ENCODE assay signal across 8 cellular contexts in genomic region chr5:170861855-170862766, GRCh38. TPM values are rescaled to one million over a fixed set of nuclear protein-coding genes. Genes with fewer than 3 reads are reported as not detected.
DNase-seq lines count a peak whose midpoint lies in the region; TF ChIP-seq lines count a peak whose summit lies in the region.

RANBP17 (plus strand) TSS chr5:170862018.

- no peak within 1 kb of the TSS for H3K27ac Mint-ChIP-seq in activated CD4-positive, alpha-beta memory T cell treated with anti-CD3 and anti-CD28 coated beads for 36 hours
- H3K27ac Mint-ChIP-seq in activated CD4-positive, alpha-beta T cell treated with anti-CD3 and anti-CD28 coated beads, Interleukin-2, amount 10 ng/mL, durations not matched to agents 7 days and 5 days = no peak within 1 kb of the TSS

- peaks cover 0 to 12% of the 10 kb centered on the region in 2 donors for H3K4me1 ChIP-seq in right atrium auricular region

- H3K27me3 ChIP-seq in right atrium auricular region = no peaks in the 10 kb centered on the region

- no peak for TF ChIP-seq CTCF in right atrium auricular region (IDR thresholded peaks at IDR 0.05)

- DNase-seq in GDM1 (lab: John Stamatoyannopoulos, UW) = peak; percentile 55
- DNase-seq in NCI-H2029 (lab: John Stamatoyannopoulos, UW) = peak; percentile 65
- DNase-seq in amniotic stem cell (lab: John Stamatoyannopoulos, UW) = peak; percentile 49
- no peak for DNase-seq in right atrium auricular region (ENCODE audit: low spot score)
- peak in 9 of 10 donors; percentile 14 to 88 (median 26) for DNase-seq in posterior cingulate gyrus
- no peak for DNase-seq in activated CD4-positive, alpha-beta memory T cell treated with anti-CD3 and anti-CD28 coated beads for 36 hours
- DNase-seq in activated CD4-positive, alpha-beta T cell treated with anti-CD3 and anti-CD28 coated beads, Interleukin-2, amount 10 ng/mL, durations not matched to agents 7 days and 5 days = no peak
- DNase-seq in GM19238 (ENCODE audit: insufficient read length, low spot score) = no peak

- peaks cover 0 to 20% of the 10 kb centered on the region in 2 donors for H3K9me3 ChIP-seq in right atrium auricular region

- POLR2A ChIA-PET in activated CD4-positive, alpha-beta memory T cell treated with anti-CD3 and anti-CD28 coated beads for 36 hours (lab: Charles Lee) = no interaction called here
- POLR2A ChIA-PET in activated CD4-positive, alpha-beta T cell treated with anti-CD3 and anti-CD28 coated beads, Interleukin-2, amount 10 ng/mL, durations not matched to agents 7 days and 5 days (lab: Charles Lee) = no interaction called here

- CTCF ChIA-PET in activated CD4-positive, alpha-beta memory T cell treated with anti-CD3 and anti-CD28 coated beads for 36 hours (lab: Charles Lee) = no interaction called here
- CTCF ChIA-PET in activated CD4-positive, alpha-beta T cell treated with anti-CD3 and anti-CD28 coated beads, Interleukin-2, amount 10 ng/mL, durations not matched to agents 7 days and 5 days (lab: Charles Lee) = no interaction called here

- H3K4me1 Mint-ChIP-seq in activated CD4-positive, alpha-beta memory T cell treated with anti-CD3 and anti-CD28 coated beads for 36 hours (ENCODE audit: low read depth) = peaks cover 5% of the 10 kb centered on the region
- H3K4me1 Mint-ChIP-seq in activated CD4-positive, alpha-beta T cell treated with anti-CD3 and anti-CD28 coated beads, Interleukin-2, amount 10 ng/mL, durations not matched to agents 7 days and 5 days = peaks cover 3% of the 10 kb centered on the region

- H3K36me3 Mint-ChIP-seq in activated CD4-positive, alpha-beta memory T cell treated with anti-CD3 and anti-CD28 coated beads for 36 hours = peaks cover 15% of the 10 kb centered on the region
- H3K36me3 Mint-ChIP-seq in activated CD4-positive, alpha-beta T cell treated with anti-CD3 and anti-CD28 coated beads, Interleukin-2, amount 10 ng/mL, durations not matched to agents 7 days and 5 days (ENCODE audit: low read depth) = peaks cover 14% of the 10 kb centered on the region

- peak within 1 kb of the TSS; percentile 42 to 62 for H3K4me3 ChIP-seq in right atrium auricular region

- H3K27me3 Mint-ChIP-seq in activated CD4-positive, alpha-beta memory T cell treated with anti-CD3 and anti-CD28 coated beads for 36 hours = peaks cover 31% of the 10 kb centered on the region
- peaks cover 34% of the 10 kb centered on the region for H3K27me3 Mint-ChIP-seq in activated CD4-positive, alpha-beta T cell treated with anti-CD3 and anti-CD28 coated beads, Interleukin-2, amount 10 ng/mL, durations not matched to agents 7 days and 5 days

- peaks cover 25% of the 10 kb centered on the region for H3K9me3 Mint-ChIP-seq in activated CD4-positive, alpha-beta memory T cell treated with anti-CD3 and anti-CD28 coated beads for 36 hours
- H3K9me3 Mint-ChIP-seq in activated CD4-positive, alpha-beta T cell treated with anti-CD3 and anti-CD28 coated beads, Interleukin-2, amount 10 ng/mL, durations not matched to agents 7 days and 5 days = peaks cover 22% of the 10 kb centered on the region

- no peak within 1 kb of the TSS for H3K4me3 Mint-ChIP-seq in activated CD4-positive, alpha-beta memory T cell treated with anti-CD3 and anti-CD28 coated beads for 36 hours
- H3K4me3 Mint-ChIP-seq in activated CD4-positive, alpha-beta T cell treated with anti-CD3 and anti-CD28 coated beads, Interleukin-2, amount 10 ng/mL, durations not matched to agents 7 days and 5 days = no peak within 1 kb of the TSS

- intact Hi-C loops in posterior cingulate gyrus (cut with DNase I) = no loop called here
- intact Hi-C loops in activated CD4-positive, alpha-beta memory T cell treated with anti-CD3 and anti-CD28 coated beads for 36 hours (cut with micrococcal nuclease) = no loop called here

- H3K36me3 ChIP-seq in right atrium auricular region = no peaks in the 10 kb centered on the region

- H3K27ac ChIP-seq in right atrium auricular region = peak within 1 kb of the TSS in 1 of 2 donors; percentile 31

RNA-seq across cellular contexts. Expression of gene RANBP17, which starts in this region (rescaled TPM):
- 1 to 10 TPM; 1.4 to 3.6 TPM for total RNA-seq in right atrium auricular region
- total RNA-seq in activated CD4-positive, alpha-beta memory T cell treated with anti-CD3 and anti-CD28 coated beads for 36 hours = not detected
- not detected for total RNA-seq in activated CD4-positive, alpha-beta T cell treated with anti-CD3 and anti-CD28 coated beads, Interleukin-2, amount 10 ng/mL, durations not matched to agents 7 days and 5 days

Comparison
In these comparisons a context has a peak if more than half of its experiments do, and no peak if none do; other contexts are left out.
1. DNase-seq: peak in GDM1 (single experiment), NCI-H2029 (single experiment), amniotic stem cell (single experiment) and posterior cingulate gyrus (9 of 10); none in right atrium auricular region (single experiment), activated CD4-positive, alpha-beta memory T cell treated with anti-CD3 and anti-CD28 coated beads for 36 hours (single experiment), activated CD4-positive, alpha-beta T cell treated with anti-CD3 and anti-CD28 coated beads, Interleukin-2, amount 10 ng/mL, durations not matched to agents 7 days and 5 days (single experiment) and GM19238 (single experiment).